ENCODE assay signal across 8 cellular contexts in genomic region chr10:103916901-103917300, GRCh38. TPM values are rescaled to one million over a fixed set of nuclear protein-coding genes. Genes with fewer than 3 reads are reported as not detected.
DNase-seq lines count a peak whose midpoint lies in the region; ATAC-seq, FAIRE-seq and TF ChIP-seq lines count a peak whose summit lies in the region.

No MANE protein-coding gene starts in this region.

- H3K4me3 Mint-ChIP-seq in activated CD4-positive, alpha-beta T cell treated with anti-CD3 and anti-CD28 coated beads for 36 hours = peak overlapping the region; percentile 96
- peak overlapping the region; percentile 98 for H3K4me3 Mint-ChIP-seq in activated naive CD8-positive, alpha-beta T cell

- H3K9me3 Mint-ChIP-seq in activated CD4-positive, alpha-beta T cell treated with anti-CD3 and anti-CD28 coated beads for 36 hours (ENCODE audit: low read depth) = peaks cover 7% of the 10 kb centered on the region
- H3K9me3 Mint-ChIP-seq in activated naive CD8-positive, alpha-beta T cell (ENCODE audit: low read depth) = peaks cover 7% of the 10 kb centered on the region

- FAIRE-seq in kidney (lab: Jason Lieb, UNC) = no peak

- peak overlapping the region; percentile 93 to 97 for H3K27ac ChIP-seq in kidney (ENCODE audit: low read depth in 2 of 2, low read length in 2 of 2)
- H3K27ac ChIP-seq in suprapubic skin = peak overlapping the region; percentile 95

- CTCF ChIA-PET in activated CD4-positive, alpha-beta T cell treated with anti-CD3 and anti-CD28 coated beads for 36 hours (lab: Charles Lee) = interaction anchor here (0.5 to 1.9 kb wide), 5 partner anchors 9 to 358 kb away, joined by 3 to 8 read pairs (median 4); no protein-coding TSS in a partner anchor

- intact Hi-C loops in activated CD4-positive, alpha-beta T cell treated with anti-CD3 and anti-CD28 coated beads for 36 hours (cut with DNase I, micrococcal nuclease) = loop anchor here (1.0 to 10.0 kb wide), 5 partner anchors 9 to 1415 kb away; partner anchors contain the start of genes ACTR1A (in 1 of the 2), CFAP58 (in 1 of the 2), ITPRIP (in 1 of the 2) and SUFU (in 1 of the 2)
- intact Hi-C loops in kidney (cut with DNase I) = no loop called here

- peaks cover 16 to 18% of the 10 kb centered on the region in 2 donors for H3K4me1 ChIP-seq in kidney (ENCODE audit: control insufficient read depth in 1 of 2, insufficient read depth in 1 of 2, low read depth in 1 of 2, low read length in 2 of 2)
- H3K4me1 ChIP-seq in suprapubic skin = peaks cover 39% of the 10 kb centered on the region

- H3K9me3 ChIP-seq in kidney (ENCODE audit: control insufficient read depth in 1 of 2, low read length in 2 of 2) (no peaks in the 10 kb centered on the region), suprapubic skin (no peaks in the 10 kb centered on the region)

- H3K36me3 Mint-ChIP-seq in activated CD4-positive, alpha-beta T cell treated with anti-CD3 and anti-CD28 coated beads for 36 hours (ENCODE audit: low read depth) = peaks cover 38% of the 10 kb centered on the region
- H3K36me3 Mint-ChIP-seq in activated naive CD8-positive, alpha-beta T cell = peaks cover 8% of the 10 kb centered on the region

- H3K27me3 ChIP-seq in suprapubic skin = no peaks in the 10 kb centered on the region

- WGBS in suprapubic skin = 25% methylated on average over 2 of the region's 2 CpGs

- H3K27ac Mint-ChIP-seq in activated CD4-positive, alpha-beta T cell treated with anti-CD3 and anti-CD28 coated beads for 36 hours = peak overlapping the region; percentile 99
- H3K27ac Mint-ChIP-seq in activated naive CD8-positive, alpha-beta T cell = peak overlapping the region; percentile 98

- H3K9ac ChIP-seq in kidney (ENCODE audit: low read length in 2 of 2) = peak overlapping the region; percentile 70 to 93

- ATAC-seq in activated CD4-positive, alpha-beta T cell treated with anti-CD3 and anti-CD28 coated beads for 36 hours = no peak
- ATAC-seq in HG03025 (IDR thresholded peaks at IDR 0.05; ENCODE audit: low FRiP score, unreplicated experiment) (no peak), GM18870 (IDR thresholded peaks at IDR 0.05; ENCODE audit: unreplicated experiment) (no peak)

- no peak for TF ChIP-seq EP300 in suprapubic skin (IDR thresholded peaks at IDR 0.05)

- H3K36me3 ChIP-seq in kidney (ENCODE audit: control insufficient read depth in 1 of 2, insufficient read depth in 2 of 2, low read length in 2 of 2) (no peaks in the 10 kb centered on the region), suprapubic skin (no peaks in the 10 kb centered on the region)

- TF ChIP-seq POLR2A in suprapubic skin (IDR thresholded peaks at IDR 0.05) = no peak

- H3K4me1 Mint-ChIP-seq in activated CD4-positive, alpha-beta T cell treated with anti-CD3 and anti-CD28 coated beads for 36 hours = peaks cover 46% of the 10 kb centered on the region
- H3K4me1 Mint-ChIP-seq in activated naive CD8-positive, alpha-beta T cell (ENCODE audit: low read depth) = peaks cover 52% of the 10 kb centered on the region

- no peak for TF ChIP-seq CTCF in kidney (IDR thresholded peaks at IDR 0.05; ENCODE audit: borderline replicate concordance, extremely low read depth, insufficient read depth)
- no peak for TF ChIP-seq CTCF in suprapubic skin (IDR thresholded peaks at IDR 0.05)

- H3K4me3 ChIP-seq in kidney (ENCODE audit: low read length in 2 of 2) = peak overlapping the region; percentile 79 to 95
- H3K4me3 ChIP-seq in suprapubic skin = peak overlapping the region; percentile 60

- POLR2A ChIA-PET in activated CD4-positive, alpha-beta T cell treated with anti-CD3 and anti-CD28 coated beads for 36 hours (lab: Charles Lee) = interaction anchor here (1.1 to 1.2 kb wide), 2 partner anchors 9 to 204 kb away, joined by 3 read pairs; no protein-coding TSS in a partner anchor

- H3K27me3 Mint-ChIP-seq in activated CD4-positive, alpha-beta T cell treated with anti-CD3 and anti-CD28 coated beads for 36 hours = no peaks in the 10 kb centered on the region
- no peaks in the 10 kb centered on the region for H3K27me3 Mint-ChIP-seq in activated naive CD8-positive, alpha-beta T cell

- DNase-seq in activated CD4-positive, alpha-beta T cell treated with anti-CD3 and anti-CD28 coated beads for 36 hours = no peak
- DNase-seq in activated CD4-positive, alpha-beta T cell treated with anti-CD3 and anti-CD28 coated beads, Interleukin-2, amount 50 U/mL, for 1 hour = no peak
- no peak for DNase-seq in kidney
- DNase-seq in suprapubic skin (ENCODE audit: low spot score in 2 of 2) = no peak
- DNase-seq in NCI-H2227 treated with DMSO at 0.1 percent for 48 hours (lab: John Stamatoyannopoulos, UW) = no peak

RNA-seq across cellular contexts. Expression of gene STN1, which starts 1.1 kb away (rescaled TPM):
- total RNA-seq in activated CD4-positive, alpha-beta T cell treated with anti-CD3 and anti-CD28 coated beads for 36 hours = 10 to 100 TPM; 34.4 to 37.4 TPM
- total RNA-seq in kidney (30.1 TPM), suprapubic skin (10 to 100 TPM; 13.8 to 24.8 (median 22.9) TPM)
- 29.4 TPM for polyA plus RNA-seq in kidney (ENCODE audit: insufficient read depth, low read depth, low replicate concordance)

RNA-seq across cellular contexts. Expression of gene SLK, which starts 50.0 kb away (rescaled TPM):
- 10 to 100 TPM; 20.2 to 32.5 TPM for total RNA-seq in activated CD4-positive, alpha-beta T cell treated with anti-CD3 and anti-CD28 coated beads for 36 hours
- total RNA-seq in kidney (45.5 TPM), suprapubic skin (10 to 100 TPM; 38.1 to 81.4 (median 56.3) TPM)
- 12.3 TPM for polyA plus RNA-seq in kidney (ENCODE audit: insufficient read depth, low read depth, low replicate concordance)
